In the genomic region with DNA sequence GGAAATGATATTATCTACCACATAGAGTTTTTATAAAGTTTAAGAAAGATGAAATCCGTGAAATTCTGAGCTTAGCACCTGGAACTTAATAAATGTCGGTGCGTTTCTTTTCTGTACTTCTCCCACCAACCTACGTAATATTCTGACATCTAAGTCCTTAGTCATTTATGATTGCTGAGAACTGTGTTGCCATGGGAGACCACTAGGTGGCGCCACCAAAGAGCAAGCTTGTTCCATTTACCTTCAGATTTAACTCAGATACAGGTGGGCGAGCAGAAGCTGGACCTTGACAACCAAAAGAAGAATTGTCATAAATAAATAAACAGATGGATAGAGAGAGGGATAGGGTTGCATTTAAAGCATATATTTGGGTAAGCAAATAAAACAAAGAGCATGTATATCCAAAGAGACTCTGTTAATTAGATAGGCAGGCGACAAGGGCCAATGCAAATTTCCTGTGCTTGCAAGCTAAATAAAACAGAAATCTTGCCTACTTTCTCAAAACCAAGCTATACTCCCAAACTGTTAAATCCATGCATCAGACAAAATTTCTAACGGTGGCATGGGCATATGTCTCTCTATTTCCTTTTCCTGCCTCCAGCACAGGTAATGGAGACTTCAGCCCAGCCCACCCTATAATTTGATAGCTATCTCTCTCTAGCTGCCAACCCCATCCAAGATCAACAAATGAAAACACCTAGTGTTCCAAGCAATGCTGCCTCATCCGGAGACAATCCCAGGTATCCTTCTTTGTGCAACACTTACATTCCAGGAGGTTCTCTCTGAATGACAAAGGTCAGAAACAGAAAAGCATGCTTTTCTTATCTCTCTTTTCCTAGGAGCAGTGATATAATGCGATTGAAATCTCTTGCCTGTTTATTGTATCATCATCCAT, we compare ENCODE assay signal across 7 cellular contexts.
DNase-seq lines count a peak whose midpoint lies in the region; ATAC-seq and TF ChIP-seq lines count a peak whose summit lies in the region.

No MANE protein-coding gene starts in this region.

- H3K9ac ChIP-seq in mammary epithelial cell (ENCODE audit: insufficient read depth, low read length), result peak overlapping the region; percentile 7

- H2AFZ ChIP-seq in mammary epithelial cell (ENCODE audit: low read depth, low read length), result peak overlapping the region; percentile 31

- BruUV-seq in mammary epithelial cell (replicated peaks; lab: Mats Ljungman, UMichigan), result no TSS peak

- DNase-seq in Daoy (ENCODE audit: low read depth) (peak; percentile 83), NCI-H1930 (lab: John Stamatoyannopoulos, UW) (peak; percentile 3 to 39), mammary epithelial cell (peak; percentile 49), lung microvascular endothelial cell (ENCODE audit: low read depth in 2 of 2) (peak; percentile 78), GM19238 (ENCODE audit: insufficient read length, low spot score) (no peak), mesenteric fat pad (ENCODE audit: low spot score) (no peak)

- H3K27me3 ChIP-seq in mammary epithelial cell (ENCODE audit: insufficient read depth, low read length), result no peaks in the 10 kb centered on the region

- dilution Hi-C loops in mammary epithelial cell (cut with HindIII; ENCODE audit: low sequenced_read_pairs), result no loop called here

- no peaks in the 10 kb centered on the region for H4K20me1 ChIP-seq in mammary epithelial cell (ENCODE audit: insufficient read depth, low read length)

- 69% methylated on average over 10 of the region's 10 CpGs for WGBS in mammary epithelial cell (ENCODE audit: low coverage, missing lambda C conversion rate)

- peak; percentile 71 to 83 for TF ChIP-seq CTCF in mammary epithelial cell (conservative IDR thresholded peaks at IDR 0.05 in 1 of 2, IDR thresholded peaks at IDR 0.05 in 1 of 2; ENCODE audit: extremely low read depth in 1 of 2, insufficient read depth in 1 of 2, low read depth in 1 of 2, low read length in 2 of 2)

- intact Hi-C loops in mammary epithelial cell (cut with micrococcal nuclease), result loop anchor here (1.0 to 10.0 kb wide), 4 partner anchors 160 to 702 kb away; no protein-coding TSS in a partner anchor

- CTCF ChIA-PET in mammary epithelial cell (lab: Charles Lee; ENCODE audit: low non-redundant PET), result interaction anchor here (0.5 to 0.7 kb wide), 3 partner anchors 29 to 462 kb away, joined by 3 read pairs; no protein-coding TSS in a partner anchor

- H3K36me3 ChIP-seq in mammary epithelial cell (ENCODE audit: insufficient read depth, low read length), result no peaks in the 10 kb centered on the region

- no peak overlapping the region for H3K4me3 ChIP-seq in mammary epithelial cell (replicated peaks in 1 of 3; ENCODE audit: insufficient read depth in 1 of 3, low read depth in 2 of 3, low read length in 3 of 3)

- H3K4me2 ChIP-seq in mammary epithelial cell (ENCODE audit: insufficient read depth, low read depth, low read length), result no peak overlapping the region

- H3K27ac ChIP-seq in mammary epithelial cell (ENCODE audit: insufficient read depth, low read depth, low read length), result peak overlapping the region; percentile 91

- peak; percentile 54 for ATAC-seq in GM21367 (IDR thresholded peaks at IDR 0.05; ENCODE audit: unreplicated experiment)

- H3K4me1 ChIP-seq in mammary epithelial cell (ENCODE audit: insufficient read depth, low read length), result peaks cover 50% of the 10 kb centered on the region

- no peaks in the 10 kb centered on the region for H3K79me2 ChIP-seq in mammary epithelial cell (ENCODE audit: insufficient read depth, low read length)

- H3K9me3 ChIP-seq in mammary epithelial cell (replicated peaks; ENCODE audit: insufficient read depth, low read length), result no peaks in the 10 kb centered on the region

- in situ Hi-C loops in mammary epithelial cell (cut with MboI; ENCODE audit: low sequenced_read_pairs in 2 of 2), result no loop called here

Comparison
In these comparisons a context has a peak if more than half of its experiments do, and no peak if none do; other contexts are left out.
1. DNase-seq: peak in Daoy (single experiment), NCI-H1930 (2 of 2), mammary epithelial cell (single experiment) and lung microvascular endothelial cell (2 of 2); none in GM19238 (single experiment) and mesenteric fat pad (single experiment).